Comparison of ENCODE assay signal across 12 cellular contexts in the genomic region with DNA sequence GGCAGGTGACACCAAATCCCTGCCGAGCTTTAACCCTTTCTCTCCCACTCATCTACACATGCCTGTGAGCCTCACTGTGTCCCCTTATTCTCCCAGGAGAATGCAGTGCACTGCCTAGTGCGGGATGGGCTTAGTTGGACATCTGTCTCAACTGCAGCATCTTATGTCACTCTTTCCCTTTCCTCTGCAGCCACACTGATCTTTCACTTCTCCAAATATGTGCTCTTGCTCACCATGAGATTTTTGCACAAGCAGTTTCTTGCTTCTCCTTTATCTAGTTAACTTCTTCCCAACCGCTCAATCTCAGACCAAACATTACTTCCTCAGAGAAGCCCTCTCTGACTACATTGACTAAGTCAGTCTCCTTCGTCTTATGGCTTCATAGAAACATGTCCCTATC.
A peak's percentile ranks its signal among the peaks of the same experiment; 100 is the strongest.
DNase-seq lines count a peak whose midpoint lies in the region; ATAC-seq, FAIRE-seq and TF ChIP-seq lines count a peak whose summit lies in the region.
"Had no signal": no experiment of that assay in that cellular context is flagged by ENCODE, and none has a peak within 500 bp of the region (broad histone marks: within the 10 kb centered on the region; RNA-seq: fewer than 3 reads in every experiment).

No MANE protein-coding gene starts in this region.

- no peak for TF ChIP-seq CTCF in D721Med (IDR thresholded peaks at IDR 0.05; ENCODE audit: insufficient read depth, missing control alignments)

- DNase-seq in GM18507 (ENCODE audit: extremely low spot score, insufficient read length, low read depth) (no peak), NOMO-1 treated with dmso at 0.1 percent for 144 hours (lab: John Stamatoyannopoulos, UW; ENCODE audit: unreplicated experiment) (peak; percentile 92), memory B cell (ENCODE audit: low spot score in 2 of 2) (no peak), D721Med (ENCODE audit: insufficient read length, low spot score) (no peak), NCI-H82 (lab: John Stamatoyannopoulos, UW) (no peak)
- DNase-seq in activated naive CD4-positive, alpha-beta T cell treated with anti-CD3 and anti-CD28 coated beads, Interleukin-2, amount 50 U/mL, for 16 hours: no peak
- DNase-seq: activated CD4-positive, alpha-beta T cell treated with anti-CD3 and anti-CD28 coated beads, Interleukin-2, amount 50 U/mL, for 1 hour; cortex of kidney; foreskin keratinocyte had no signal

- H3K4me3 Mint-ChIP-seq in memory B cell: no peak overlapping the region
- H3K4me3 Mint-ChIP-seq: activated naive CD4-positive, alpha-beta T cell treated with anti-CD3 and anti-CD28 coated beads, Interleukin-2, amount 50 U/mL, for 24 hours had no signal

- FAIRE-seq in GM18507 (lab: Jason Lieb, UNC): peak; percentile 86
- no peak for FAIRE-seq in D721Med (lab: Jason Lieb, UNC)

- peaks cover 20% of the 10 kb centered on the region for H3K4me1 Mint-ChIP-seq in memory B cell
- H3K4me1 Mint-ChIP-seq: activated naive CD4-positive, alpha-beta T cell treated with anti-CD3 and anti-CD28 coated beads, Interleukin-2, amount 50 U/mL, for 24 hours had no signal

- ATAC-seq in HG02571 (IDR thresholded peaks at IDR 0.05; ENCODE audit: unreplicated experiment) (peak; percentile 44), memory B cell (ENCODE audit: low read depth) (peak; percentile 75), GM19397 (IDR thresholded peaks at IDR 0.05; ENCODE audit: unreplicated experiment) (no peak)
- ATAC-seq: foreskin keratinocyte had no signal

- no peaks in the 10 kb centered on the region for H3K9me3 Mint-ChIP-seq in memory B cell
- H3K9me3 Mint-ChIP-seq: activated naive CD4-positive, alpha-beta T cell treated with anti-CD3 and anti-CD28 coated beads, Interleukin-2, amount 50 U/mL, for 24 hours had no signal

- H3K36me3 Mint-ChIP-seq in memory B cell: no peaks in the 10 kb centered on the region
- H3K36me3 Mint-ChIP-seq: activated naive CD4-positive, alpha-beta T cell treated with anti-CD3 and anti-CD28 coated beads, Interleukin-2, amount 50 U/mL, for 24 hours had no signal

- no peaks in the 10 kb centered on the region for H3K27me3 Mint-ChIP-seq in memory B cell
- H3K27me3 Mint-ChIP-seq: activated naive CD4-positive, alpha-beta T cell treated with anti-CD3 and anti-CD28 coated beads, Interleukin-2, amount 50 U/mL, for 24 hours had no signal

- H3K27ac Mint-ChIP-seq in memory B cell: no peak overlapping the region
- H3K27ac Mint-ChIP-seq: activated naive CD4-positive, alpha-beta T cell treated with anti-CD3 and anti-CD28 coated beads, Interleukin-2, amount 50 U/mL, for 24 hours had no signal
